In the genomic region with DNA sequence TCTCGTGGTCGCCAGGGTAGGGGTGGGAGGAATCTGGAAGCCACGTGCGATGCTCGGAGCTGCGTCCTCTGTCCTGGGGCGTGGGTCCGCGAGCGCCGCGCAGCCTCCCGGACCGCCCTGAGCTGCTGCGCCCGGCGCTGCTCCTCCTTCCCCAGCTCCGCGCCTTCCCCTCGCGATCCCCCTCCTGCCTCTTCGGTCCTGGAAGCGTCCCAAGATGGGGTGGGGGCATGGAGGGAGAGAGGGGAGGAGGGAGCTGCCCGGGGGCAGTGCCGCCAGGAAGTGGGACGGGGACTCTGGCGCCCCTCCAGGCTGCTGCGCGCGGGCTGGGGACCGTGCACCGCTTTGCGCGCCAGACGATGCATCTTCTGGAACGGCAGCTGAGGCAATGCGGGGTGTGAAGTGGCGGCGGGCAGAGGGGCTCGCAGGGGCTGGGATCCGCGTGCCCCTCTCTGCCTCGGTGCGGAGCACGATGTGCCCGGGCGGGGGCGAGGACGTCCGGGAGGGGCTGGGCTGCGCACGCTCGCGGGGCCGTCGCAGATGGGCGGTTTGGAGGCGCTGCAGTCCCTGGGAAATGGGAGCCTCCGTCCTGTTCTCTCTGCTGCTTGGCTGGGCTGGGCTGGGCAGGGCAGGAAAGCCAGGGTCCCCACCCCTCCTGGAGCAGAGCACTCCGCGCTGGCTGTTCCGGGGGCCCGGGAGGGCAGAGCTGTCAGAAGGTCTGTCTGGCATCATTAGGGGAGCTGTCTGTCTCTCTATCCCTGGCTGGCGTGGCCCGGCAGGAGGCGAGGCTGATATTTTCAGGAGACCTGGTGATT, we compare ENCODE assay signal across 7 cellular contexts.
DNase-seq lines count a peak whose midpoint lies in the region; ATAC-seq and TF ChIP-seq lines count a peak whose summit lies in the region.

No MANE protein-coding gene starts in this region.

- peaks cover 8% of the 10 kb centered on the region for H3K4me1 Mint-ChIP-seq in endodermal cell

- no peak overlapping the region for H3K27ac ChIP-seq in HUES64 (ENCODE audit: low read depth, low read length)
- H3K27ac ChIP-seq in RWPE2 (ENCODE audit: poor library complexity, severe bottlenecking) = no peak overlapping the region
- no peak overlapping the region for H3K27ac ChIP-seq in endodermal cell (ENCODE audit: low read depth, low read length)

- H3K27me3 ChIP-seq in HUES64 (ENCODE audit: insufficient read depth, low read length) (peaks cover 36% of the 10 kb centered on the region), RWPE2 (ENCODE audit: insufficient read depth, poor library complexity, severe bottlenecking) (peaks cover 17% of the 10 kb centered on the region), endodermal cell (ENCODE audit: control insufficient read depth, insufficient read depth, low read length, poor library complexity, severe bottlenecking) (peaks cover 29% of the 10 kb centered on the region)

- peak overlapping the region; percentile 69 for H3K9ac ChIP-seq in HUES64 (ENCODE audit: low read depth, low read length)
- no peak overlapping the region for H3K9ac ChIP-seq in endodermal cell (ENCODE audit: extremely low read depth, low read length, poor library complexity, severe bottlenecking)

- peak overlapping the region; percentile 66 for H3K4me3 ChIP-seq in HUES64 (ENCODE audit: low read length)
- peak overlapping the region; percentile 20 for H3K4me3 ChIP-seq in RWPE2 (ENCODE audit: severe bottlenecking)
- peak overlapping the region; percentile 75 for H3K4me3 ChIP-seq in endodermal cell (ENCODE audit: low read length)

- 2% methylated on average over 62 of the region's 66 CpGs for WGBS in HUES64
- WGBS in endodermal cell (ENCODE audit: insufficient coverage in 1 of 2, insufficient read length in 1 of 2), 2 experiments = 3% methylated on average over 23 to 63 of the region's 66 CpGs

- DNase-seq in RWPE2 (ENCODE audit: low spot score) = peak; percentile 54
- DNase-seq in endodermal cell = peak; percentile 92
- peak; percentile 87 for DNase-seq in retina
- DNase-seq in UCSD-AML1 (lab: John Stamatoyannopoulos, UW; ENCODE audit: unreplicated experiment) = no peak
- DNase-seq in GM19240 (ENCODE audit: insufficient read length, low spot score) = no peak

- peaks cover 57% of the 10 kb centered on the region for H3K27me3 Mint-ChIP-seq in endodermal cell (ENCODE audit: insufficient read depth)

- H3K27ac Mint-ChIP-seq in endodermal cell = no peak overlapping the region

- H3K36me3 Mint-ChIP-seq in endodermal cell (ENCODE audit: low read depth) = no peaks in the 10 kb centered on the region

- H3K9me3 ChIP-seq in HUES64 (ENCODE audit: insufficient read depth, low read depth, low read length) = peaks cover 11% of the 10 kb centered on the region
- H3K9me3 ChIP-seq in RWPE2 (ENCODE audit: severe bottlenecking) = no peaks in the 10 kb centered on the region
- H3K9me3 ChIP-seq in endodermal cell (ENCODE audit: control insufficient read depth, low read length) = no peaks in the 10 kb centered on the region

- no peaks in the 10 kb centered on the region for H3K4me1 ChIP-seq in HUES64 (ENCODE audit: insufficient read depth, low read length)
- H3K4me1 ChIP-seq in RWPE2 (ENCODE audit: insufficient read depth, poor library complexity, severe bottlenecking) = no peaks in the 10 kb centered on the region
- H3K4me1 ChIP-seq in endodermal cell (ENCODE audit: control insufficient read depth, insufficient read depth, low read length) = no peaks in the 10 kb centered on the region

- no peaks in the 10 kb centered on the region for H3K36me3 ChIP-seq in HUES64 (ENCODE audit: insufficient read depth, low read length)
- no peaks in the 10 kb centered on the region for H3K36me3 ChIP-seq in RWPE2 (ENCODE audit: low read depth)
- H3K36me3 ChIP-seq in endodermal cell (ENCODE audit: control insufficient read depth, insufficient read depth, low read length) = no peaks in the 10 kb centered on the region

- ATAC-seq in RWPE2 (ENCODE audit: low read depth) (peak; percentile 51), GM21723 (IDR thresholded peaks at IDR 0.05; ENCODE audit: unreplicated experiment) (no peak)

- TF ChIP-seq CTCF in RWPE2 (IDR thresholded peaks at IDR 0.05; ENCODE audit: poor library complexity, severe bottlenecking) (peak; percentile 28), endodermal cell (conservative IDR thresholded peaks at IDR 0.05) (peak; percentile 70)

- peak overlapping the region; percentile 50 for H3K4me3 Mint-ChIP-seq in endodermal cell

- H3K9me3 Mint-ChIP-seq in endodermal cell = peaks cover 20% of the 10 kb centered on the region

Comparison
In these comparisons a context has a peak if more than half of its experiments do, and no peak if none do; other contexts are left out.
1. H3K4me3 ChIP-seq: peak in every context shown above with its lines; median percentile 75 in endodermal cell; 66 in HUES64; 20 in RWPE2.
2. DNase-seq: peak in RWPE2 (single experiment), endodermal cell (single experiment) and retina (single experiment); none in UCSD-AML1 (single experiment) and GM19240 (single experiment).